Comparison of ENCODE assay signal across 8 cellular contexts in the genomic region with DNA sequence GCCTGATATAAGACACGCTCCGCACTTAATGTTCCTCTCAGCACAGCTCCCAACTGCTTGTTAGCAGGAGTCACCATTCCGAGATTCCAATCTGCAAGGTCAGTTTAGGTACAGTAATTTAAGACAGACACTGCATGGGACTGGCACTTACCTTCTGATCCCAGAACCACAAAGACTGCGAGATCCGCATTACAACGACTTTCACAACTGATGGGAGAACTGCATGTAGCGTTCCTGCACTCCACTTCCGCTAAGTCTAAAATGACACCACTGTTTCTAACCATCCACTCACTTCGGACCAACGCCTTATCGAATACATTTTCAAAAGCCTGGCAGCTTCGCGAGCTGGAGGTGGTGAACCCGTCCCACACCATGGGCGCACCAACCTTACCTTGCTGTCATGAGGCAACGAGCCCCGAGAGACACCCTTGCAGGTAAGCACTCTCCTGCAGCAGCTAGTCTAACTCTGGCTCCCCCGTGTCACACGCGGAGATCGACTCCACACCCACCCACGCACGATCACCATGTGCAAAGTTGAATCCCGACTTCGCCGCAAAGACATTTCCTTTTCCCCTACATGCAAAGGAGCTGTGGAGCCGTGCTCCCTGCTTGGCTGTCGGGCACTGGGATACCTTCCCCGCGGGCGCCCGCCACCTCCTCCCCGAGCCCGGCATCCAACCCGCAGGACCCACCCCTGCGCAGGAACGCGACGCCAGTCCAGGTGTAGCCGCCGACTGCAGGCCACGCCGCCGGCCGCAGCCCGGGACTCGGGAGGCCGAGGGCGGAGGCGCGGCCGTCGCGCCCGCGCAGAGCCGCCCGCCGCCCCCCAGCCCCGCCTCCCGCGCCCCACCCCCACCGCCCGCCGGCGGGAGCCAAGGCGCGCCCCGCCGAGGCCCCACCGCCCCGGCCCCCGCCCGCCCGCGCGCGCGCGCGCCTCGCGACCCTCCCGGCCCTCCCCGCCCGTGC. TPM values are rescaled to one million over a fixed set of nuclear protein-coding genes. Genes with fewer than 3 reads are reported as not detected.
DNase-seq lines count a peak whose midpoint lies in the region; ATAC-seq and TF ChIP-seq lines count a peak whose summit lies in the region.

No MANE protein-coding gene starts in this region.

- peaks cover 17% of the 10 kb centered on the region for H3K36me3 Mint-ChIP-seq in activated CD4-positive, alpha-beta memory T cell treated with anti-CD3 and anti-CD28 coated beads for 36 hours
- H3K36me3 Mint-ChIP-seq in memory B cell, result no peaks in the 10 kb centered on the region

- CTCF ChIA-PET in A673 (lab: Charles Lee), result no interaction called here
- CTCF ChIA-PET in activated CD4-positive, alpha-beta memory T cell treated with anti-CD3 and anti-CD28 coated beads for 36 hours (lab: Charles Lee), result interaction anchor here (1.3 to 2.7 kb wide), 4 partner anchors 36 to 68 kb away, joined by 4 to 14 read pairs (median 7); partner anchors contain the start of gene ABCB10

- H3K9me3 ChIP-seq in A673 (ENCODE audit: low read depth, low read length, poor library complexity, severe bottlenecking), result no peaks in the 10 kb centered on the region

- peaks cover 22% of the 10 kb centered on the region for H3K4me1 ChIP-seq in A673 (ENCODE audit: insufficient read depth, low read length, poor library complexity, severe bottlenecking)

- peak overlapping the region; percentile 99 for H3K4me3 ChIP-seq in A673 (ENCODE audit: low read depth, low read length, poor library complexity, severe bottlenecking)

- H3K27ac ChIP-seq in A673 (ENCODE audit: low read depth, low read length, poor library complexity, severe bottlenecking), result peak overlapping the region; percentile 90

- H3K36me3 ChIP-seq in A673 (ENCODE audit: insufficient read depth, low read length, poor library complexity, severe bottlenecking), result peaks cover 5% of the 10 kb centered on the region

- H3K27me3 Mint-ChIP-seq in activated CD4-positive, alpha-beta memory T cell treated with anti-CD3 and anti-CD28 coated beads for 36 hours, result no peaks in the 10 kb centered on the region
- no peaks in the 10 kb centered on the region for H3K27me3 Mint-ChIP-seq in memory B cell

- no peak for TF ChIP-seq CTCF in A673 (conservative IDR thresholded peaks at IDR 0.05; ENCODE audit: low read depth, low read length)

- peak; percentile 55 for DNase-seq in A673 (ENCODE audit: low spot score)
- peak; percentile 27 for DNase-seq in NCI-H460 (ENCODE audit: extremely low read depth, low read depth)
- peak; percentile 65 for DNase-seq in activated CD4-positive, alpha-beta memory T cell treated with anti-CD3 and anti-CD28 coated beads for 36 hours
- DNase-seq in effector CD4-positive, alpha-beta T cell, result peak; percentile 26
- DNase-seq in memory B cell (ENCODE audit: low spot score in 2 of 2), result peak; percentile 10 to 36
- peak; percentile 33 for DNase-seq in stimulated activated CD8-positive, alpha-beta memory T cell treated with anti-CD3 and anti-CD28 coated beads, Interleukin-12 subunit alpha, Interleukin-12 subunit beta, amount 100 ng/mL, for 4 hours (ENCODE audit: low read depth)

- no peaks in the 10 kb centered on the region for H3K9me3 Mint-ChIP-seq in activated CD4-positive, alpha-beta memory T cell treated with anti-CD3 and anti-CD28 coated beads for 36 hours
- H3K9me3 Mint-ChIP-seq in memory B cell, result no peaks in the 10 kb centered on the region

- peak overlapping the region; percentile 88 for H3K4me3 Mint-ChIP-seq in activated CD4-positive, alpha-beta memory T cell treated with anti-CD3 and anti-CD28 coated beads for 36 hours
- peak overlapping the region; percentile 92 for H3K4me3 Mint-ChIP-seq in memory B cell

- H3K4me1 Mint-ChIP-seq in activated CD4-positive, alpha-beta memory T cell treated with anti-CD3 and anti-CD28 coated beads for 36 hours (ENCODE audit: low read depth), result peaks cover 65% of the 10 kb centered on the region
- peaks cover 36% of the 10 kb centered on the region for H3K4me1 Mint-ChIP-seq in memory B cell

- POLR2A ChIA-PET in A673 (lab: Charles Lee; ENCODE audit: low non-redundant PET), result interaction anchor here (0.6 kb wide), 1 partner anchor 997 kb away, joined by 3 read pairs; no protein-coding TSS in a partner anchor
- POLR2A ChIA-PET in activated CD4-positive, alpha-beta memory T cell treated with anti-CD3 and anti-CD28 coated beads for 36 hours (lab: Charles Lee), result interaction anchor here (0.6 to 1.8 kb wide), 4 partner anchors 35 to 67 kb away, joined by 3 to 7 read pairs (median 6); partner anchors contain the start of gene ABCB10

- intact Hi-C loops in A673 (cut with micrococcal nuclease; ENCODE audit: unreplicated experiment), result no loop called here
- intact Hi-C loops in activated CD4-positive, alpha-beta memory T cell treated with anti-CD3 and anti-CD28 coated beads for 36 hours (cut with micrococcal nuclease), result loop anchor here (10.0 kb wide), 1 partner anchor 370 kb away; no protein-coding TSS in a partner anchor

- H3K27me3 ChIP-seq in A673 (replicated peaks; ENCODE audit: insufficient read depth, low read depth, low read length, poor library complexity), result no peaks in the 10 kb centered on the region

- peak; percentile 25 for ATAC-seq in GM18517 (IDR thresholded peaks at IDR 0.05; ENCODE audit: unreplicated experiment)
- peak; percentile 32 for ATAC-seq in HG03064 (IDR thresholded peaks at IDR 0.05; ENCODE audit: low read depth, unreplicated experiment)
- ATAC-seq in memory B cell (ENCODE audit: low read depth), result peak; percentile 18

- BruUV-seq in A673 (replicated peaks; lab: Mats Ljungman, UMichigan), result no TSS peak

- H3K27ac Mint-ChIP-seq in activated CD4-positive, alpha-beta memory T cell treated with anti-CD3 and anti-CD28 coated beads for 36 hours, result peak overlapping the region; percentile 71
- peak overlapping the region; percentile 80 for H3K27ac Mint-ChIP-seq in memory B cell

RNA-seq across cellular contexts. Expression of gene TAF5L, which starts 0.7 kb away (rescaled TPM):
- 27.8 and 33.4 TPM in 2 replicates for total RNA-seq in A673 (2021)
- 25.2 and 25.9 TPM in 2 replicates for total RNA-seq in NCI-H460 (2014; rRNA removed; shearing (Covaris generic))
- polyA plus RNA-seq in NCI-H460 (2014; cell fraction: nucleus; rRNA removed), result 19.1 and 25.3 TPM in 2 replicates
- 10 to 100 TPM; 14.1 to 17.8 TPM for total RNA-seq in activated CD4-positive, alpha-beta memory T cell treated with anti-CD3 and anti-CD28 coated beads for 36 hours

RNA-seq across cellular contexts. Expression of gene URB2, which starts 0.9 kb away (rescaled TPM):
- 26.2 and 33.3 TPM in 2 replicates for total RNA-seq in A673 (2021)
- 21.3 and 23.8 TPM in 2 replicates for total RNA-seq in NCI-H460 (2014; rRNA removed; shearing (Covaris generic))
- polyA plus RNA-seq in NCI-H460 (2014; cell fraction: nucleus; rRNA removed), result 19.5 and 24.3 TPM in 2 replicates
- total RNA-seq in activated CD4-positive, alpha-beta memory T cell treated with anti-CD3 and anti-CD28 coated beads for 36 hours, result 10 to 100 TPM; 13.8 to 14.6 TPM

Comparison
In these comparisons a context has a peak if more than half of its experiments do, and no peak if none do; other contexts are left out.
1. Peak in every context shown above with its lines: DNase-seq, ATAC-seq, H3K4me3 ChIP-seq and H3K27ac ChIP-seq.